8 cellular contexts compared by ENCODE assay signal in the genomic region with DNA sequence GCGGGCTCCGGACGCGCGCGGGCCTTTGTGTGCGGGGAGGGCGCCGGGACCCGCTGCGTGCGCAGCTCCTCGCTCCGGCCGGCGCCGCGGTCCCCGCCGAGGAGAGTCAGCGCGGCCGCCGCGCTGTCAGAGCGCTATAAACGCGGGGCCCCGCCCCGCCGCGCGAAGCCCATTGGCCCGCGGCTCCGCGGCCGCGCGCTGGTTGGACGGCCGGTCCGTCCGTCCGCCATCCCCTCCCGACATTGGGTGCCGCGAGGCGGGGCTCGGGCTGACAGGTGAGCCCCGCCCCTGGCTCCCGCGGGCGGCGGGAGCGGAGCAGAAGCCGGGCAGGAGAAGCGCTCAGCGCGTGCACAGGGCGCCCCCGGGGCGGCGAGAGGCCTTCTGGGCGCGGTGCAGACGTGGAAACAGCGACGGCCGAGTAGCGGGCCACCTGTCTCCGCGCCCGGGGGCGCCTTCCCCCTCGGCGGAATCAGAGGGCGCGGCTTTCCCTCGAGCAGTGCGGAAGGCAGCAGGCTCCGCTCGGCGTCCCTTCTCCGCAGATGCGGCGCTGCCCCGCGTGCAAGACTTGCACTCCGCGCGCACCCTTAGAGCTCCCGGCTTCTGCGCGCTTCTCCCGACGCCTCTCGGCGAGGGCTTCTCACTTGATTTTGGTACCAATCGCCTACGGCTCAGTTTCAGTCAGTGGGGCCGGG. TPM values are rescaled to one million over a fixed set of nuclear protein-coding genes. Genes with fewer than 3 reads are reported as not detected.
A peak's percentile ranks its signal among the peaks of the same experiment; 100 is the strongest.
DNase-seq lines count a peak whose midpoint lies in the region; ATAC-seq and TF ChIP-seq lines count a peak whose summit lies in the region.

A gene with protein sequence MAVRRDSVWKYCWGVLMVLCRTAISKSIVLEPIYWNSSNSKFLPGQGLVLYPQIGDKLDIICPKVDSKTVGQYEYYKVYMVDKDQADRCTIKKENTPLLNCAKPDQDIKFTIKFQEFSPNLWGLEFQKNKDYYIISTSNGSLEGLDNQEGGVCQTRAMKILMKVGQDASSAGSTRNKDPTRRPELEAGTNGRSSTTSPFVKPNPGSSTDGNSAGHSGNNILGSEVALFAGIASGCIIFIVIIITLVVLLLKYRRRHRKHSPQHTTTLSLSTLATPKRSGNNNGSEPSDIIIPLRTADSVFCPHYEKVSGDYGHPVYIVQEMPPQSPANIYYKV (minus strand): TSS at position 111 of the 692 bp plus-strand sequence. CDS start 698 bp downstream, outside the sequence.

- WGBS in right lobe of liver (ENCODE audit: insufficient coverage, low coverage, low lambda C conversion rate, missing lambda C conversion rate): 1% methylated on average over 21 of the region's 102 CpGs

- ATAC-seq in HG03378 (IDR thresholded peaks at IDR 0.05; ENCODE audit: unreplicated experiment): peak; percentile 84
- ATAC-seq in right lobe of liver: peak; percentile 85 to 95 (median 92)

- intact Hi-C loops in right lobe of liver (cut with DNase I): no loop called here

- H3K27me3 ChIP-seq in BLaER1 treated with 17β-estradiol and CSF1 and Interleukin-3, amounts not matched to agents 10 nM and 100 nM: no peaks in the 10 kb centered on the region
- peaks cover 0 to 8% of the 10 kb centered on the region in 2 donors for H3K27me3 ChIP-seq in right lobe of liver

- TF ChIP-seq POLR2A in GM19193 (IDR thresholded peaks at IDR 0.05; ENCODE audit: extremely low read depth, insufficient read depth, insufficient read length): peak; percentile 73
- peak; percentile 86 for TF ChIP-seq POLR2A in right lobe of liver (IDR thresholded peaks at IDR 0.05)

- peak in 1 of 4 donors; percentile 11 for TF ChIP-seq CTCF in right lobe of liver (IDR thresholded peaks at IDR 0.05)

- DNase-seq in NCI-H460 (ENCODE audit: extremely low read depth, low read depth) (peak; percentile 82), dermis microvascular lymphatic vessel endothelial cell (ENCODE audit: low read depth in 2 of 2) (peak; percentile 88 to 95), right lobe of liver (peak; percentile 94 to 95 (median 94))
- DNase-seq in activated CD4-positive, alpha-beta T cell treated with anti-CD3 and anti-CD28 coated beads, Interleukin-2, amount 50 U/mL, for 48 hours: peak; percentile 85 to 87
- peak; percentile 87 for DNase-seq in stimulated activated CD4-positive, alpha-beta T cell treated with anti-CD3 and anti-CD28 coated beads, Interleukin-4, amount 100 ng/mL, for 1 hour

- peak within 1 kb of the TSS; percentile 76 to 98 (median 88) for H3K4me3 ChIP-seq in BLaER1 treated with 17β-estradiol and CSF1 and Interleukin-3, amounts not matched to agents 10 nM and 100 nM
- H3K4me3 ChIP-seq in right lobe of liver: peak within 1 kb of the TSS; percentile 61 to 68 (median 61)

- H3K9ac ChIP-seq in BLaER1 treated with 17β-estradiol and CSF1 and Interleukin-3, amounts not matched to agents 10 nM and 100 nM: peak within 1 kb of the TSS; percentile 75 to 92 (median 85)

- H3K4me2 ChIP-seq in BLaER1 treated with 17β-estradiol and CSF1 and Interleukin-3, amounts not matched to agents 10 nM and 100 nM: peak within 1 kb of the TSS; percentile 95 to 100 (median 99)

- H3K36me3 ChIP-seq in BLaER1 treated with 17β-estradiol and CSF1 and Interleukin-3, amounts not matched to agents 10 nM and 100 nM: peaks cover 2 to 19% (median 6%) of the 10 kb centered on the region in 11 experiments; a peak in 18 of 22 replicates
- no peaks in the 10 kb centered on the region for H3K36me3 ChIP-seq in right lobe of liver

- peaks cover 8 to 78% (median 57%) of the 10 kb centered on the region in 11 experiments; a peak in 20 of 22 replicates for H4K20me1 ChIP-seq in BLaER1 treated with 17β-estradiol and CSF1 and Interleukin-3, amounts not matched to agents 10 nM and 100 nM

- H3K27ac ChIP-seq in BLaER1 treated with 17β-estradiol and CSF1 and Interleukin-3, amounts not matched to agents 10 nM and 100 nM: peak within 1 kb of the TSS in 10 of 11 experiments; percentile 35 to 86 (median 81); a peak in 19 of 22 replicates
- H3K27ac ChIP-seq in right lobe of liver: peak within 1 kb of the TSS; percentile 9 to 74 (median 51)

- H3K9me3 ChIP-seq in BLaER1 treated with 17β-estradiol and CSF1 and Interleukin-3, amounts not matched to agents 10 nM and 100 nM (replicated peaks in 1 of 11): no peaks in the 10 kb centered on the region
- H3K9me3 ChIP-seq in right lobe of liver: no peaks in the 10 kb centered on the region

- H3K4me1 ChIP-seq in BLaER1 treated with 17β-estradiol and CSF1 and Interleukin-3, amounts not matched to agents 10 nM and 100 nM: peaks cover 24 to 44% (median 34%) of the 10 kb centered on the region in 10 experiments
- H3K4me1 ChIP-seq in right lobe of liver: peaks cover 0 to 21% (median 4%) of the 10 kb centered on the region in 4 donors

RNA-seq across cellular contexts. Expression of the gene that starts here (rescaled TPM):
- 2.0 and 2.2 TPM in 2 replicates for total RNA-seq in NCI-H460 (2014; rRNA removed; shearing (Covaris generic))
- 1.2 and 1.3 TPM in 2 replicates for polyA plus RNA-seq in NCI-H460 (2014; cell fraction: nucleus; rRNA removed)
- 64.9 and 67.3 TPM in 2 replicates for total RNA-seq in dermis microvascular lymphatic vessel endothelial cell
- total RNA-seq in right lobe of liver: 1 to 10 TPM; 2.3 to 9.8 (median 3.9) TPM

Comparison
In these comparisons a context has a peak if more than half of its experiments do, and no peak if none do; other contexts are left out.
1. Peak in every context shown above with its lines: DNase-seq, ATAC-seq, H3K4me3 ChIP-seq and H3K27ac ChIP-seq.